18 cellular contexts compared by ENCODE assay signal in genomic region chr17:79029327-79030009, GRCh38. TPM values are rescaled to one million over a fixed set of nuclear protein-coding genes. Genes with fewer than 3 reads are reported as not detected.
DNase-seq lines count a peak whose midpoint lies in the region; ATAC-seq and TF ChIP-seq lines count a peak whose summit lies in the region.
"Had no signal": no experiment of that assay in that cellular context is flagged by ENCODE, and none has a peak within 500 bp of the region (broad histone marks: within the 10 kb centered on the region; RNA-seq: fewer than 3 reads in every experiment).

No MANE protein-coding gene starts in this region.

- H3K27ac ChIP-seq in right cardiac atrium (ENCODE audit: low read length) (peak overlapping the region; percentile 25), coronary artery (peak overlapping the region; percentile 5 to 93), trophoblast cell (ENCODE audit: low read depth, low read length) (no peak overlapping the region)

- H4K91ac ChIP-seq in trophoblast cell (ENCODE audit: low read depth, low read length) = no peak overlapping the region

- H3K27ac Mint-ChIP-seq in nephron progenitor cell = no peak overlapping the region
- H3K27ac Mint-ChIP-seq: CD4-positive, CD25-positive, alpha-beta regulatory T cell had no signal

- peak in 2 of 3 donors; percentile 15 to 39 for DNase-seq in right cardiac atrium
- DNase-seq in Right ventricle myocardium superior = no peak
- DNase-seq in coronary artery (ENCODE audit: low spot score) = no peak
- no peak for DNase-seq in trophoblast cell
- DNase-seq in nephron progenitor cell = no peak
- no peak for DNase-seq in cerebellar nuclear complex (lab: John Stamatoyannopoulos, UW)
- no peak for DNase-seq in 8988T
- DNase-seq: CD4-positive, CD25-positive, alpha-beta regulatory T cell; DMS79 treated with DMSO at 0.1 percent for 48 hours; Karpas-422; MM.1S; NCI-H1105 treated with DMSO at 0.1 percent for 48 hours; NCI-H187; NCI-H446 treated with DMSO at 0.1 percent for 48 hours; NCI-H748 treated with DMSO at 0.1 percent for 48 hours; SHP77 treated with DMSO at 0.1 percent for 48 hours had no signal

- no peaks in the 10 kb centered on the region for H3K9me3 Mint-ChIP-seq in nephron progenitor cell

- intact Hi-C loops in right cardiac atrium (cut with DNase I) = no loop called here
- intact Hi-C loops in Right ventricle myocardium superior (cut with DNase I) = no loop called here

- H3K4ac ChIP-seq in trophoblast cell (ENCODE audit: low read depth, low read length) = no peak overlapping the region

- ATAC-seq in right cardiac atrium (no peak), Right ventricle myocardium superior (ENCODE audit: poor library complexity) (no peak), HG02981 (IDR thresholded peaks at IDR 0.05; ENCODE audit: unreplicated experiment) (no peak)
- ATAC-seq: Panc1 had no signal

- no peak overlapping the region for H3K23ac ChIP-seq in trophoblast cell (ENCODE audit: low read length)

- H3K9me3 ChIP-seq in right cardiac atrium (ENCODE audit: control insufficient read depth, low read length) (no peaks in the 10 kb centered on the region), trophoblast cell (ENCODE audit: insufficient read depth, low read depth, low read length) (peaks cover 2% of the 10 kb centered on the region)

- peaks cover 87% of the 10 kb centered on the region for H3K27me3 Mint-ChIP-seq in nephron progenitor cell (ENCODE audit: low read depth, poor library complexity)

- no peak for TF ChIP-seq CTCF in coronary artery (IDR thresholded peaks at IDR 0.05)
- TF ChIP-seq CTCF in nephron progenitor cell (IDR thresholded peaks at IDR 0.05) = no peak

- H3K18ac ChIP-seq in trophoblast cell (ENCODE audit: low read length) = no peak overlapping the region

- no peak overlapping the region for H2BK5ac ChIP-seq in trophoblast cell (ENCODE audit: low read depth, low read length, poor library complexity)

- no peak overlapping the region for H2BK12ac ChIP-seq in trophoblast cell (ENCODE audit: low read length)

- no peak overlapping the region for H3K9ac ChIP-seq in trophoblast cell (ENCODE audit: low read length)

- H4K12ac ChIP-seq in trophoblast cell (ENCODE audit: low read depth, low read length) = peak overlapping the region; percentile 43

- peaks cover 1% of the 10 kb centered on the region for H3K79me2 ChIP-seq in trophoblast cell (ENCODE audit: control insufficient read depth, insufficient read depth, low read length, poor library complexity)

- no peaks in the 10 kb centered on the region for H3K36me3 ChIP-seq in trophoblast cell (ENCODE audit: control insufficient read depth in 1 of 2, insufficient read depth in 2 of 2, low read length in 2 of 2)

- no peak overlapping the region for H3K4me3 Mint-ChIP-seq in nephron progenitor cell
- H3K4me3 Mint-ChIP-seq: CD4-positive, CD25-positive, alpha-beta regulatory T cell had no signal

- H3K36me3 Mint-ChIP-seq in nephron progenitor cell (ENCODE audit: low read depth) = no peaks in the 10 kb centered on the region
- H3K36me3 Mint-ChIP-seq: CD4-positive, CD25-positive, alpha-beta regulatory T cell had no signal

- H3K79me1 ChIP-seq in trophoblast cell (ENCODE audit: low read length) = peaks cover 8% of the 10 kb centered on the region

- H3K4me3 ChIP-seq in right cardiac atrium (ENCODE audit: low read length) = no peak overlapping the region
- H3K4me3 ChIP-seq in coronary artery = peak overlapping the region; percentile 95
- H3K4me3 ChIP-seq in trophoblast cell (ENCODE audit: low read depth, low read length) = no peak overlapping the region

- H3K4me1 Mint-ChIP-seq in nephron progenitor cell = peaks cover 20% of the 10 kb centered on the region

- 87% methylated on average over 16 of the region's 16 CpGs for WGBS in right cardiac atrium
- WGBS in trophoblast cell (ENCODE audit: extremely low coverage, insufficient coverage, insufficient read length) = no CpG with 5 or more reads among the region's 16 CpGs

- H2AK5ac ChIP-seq in trophoblast cell (ENCODE audit: low read length) = no peak overlapping the region

- H3K14ac ChIP-seq in trophoblast cell (ENCODE audit: low read length) = no peak overlapping the region

- no peak overlapping the region for H3K4me2 ChIP-seq in trophoblast cell (ENCODE audit: low read length)

- H3K27me3 ChIP-seq in right cardiac atrium (ENCODE audit: control insufficient read depth, insufficient read depth) = no peaks in the 10 kb centered on the region
- H3K27me3 ChIP-seq in trophoblast cell (ENCODE audit: insufficient read depth, low read length) = peaks cover 8% of the 10 kb centered on the region

- H2BK120ac ChIP-seq in trophoblast cell (ENCODE audit: insufficient read depth, low read length, poor library complexity) = no peak overlapping the region

- H2AFZ ChIP-seq in trophoblast cell (ENCODE audit: insufficient read depth, low read length, poor library complexity) = no peak overlapping the region

- no peak overlapping the region for H4K8ac ChIP-seq in trophoblast cell (ENCODE audit: low read depth, low read length)

- H3K4me1 ChIP-seq in right cardiac atrium (ENCODE audit: control insufficient read depth, insufficient read depth, low read length) (peaks cover 20% of the 10 kb centered on the region), trophoblast cell (ENCODE audit: control insufficient read depth in 1 of 2, insufficient read depth in 2 of 2, low read length in 2 of 2) (peaks cover 21 to 32% of the 10 kb centered on the region in 2 experiments)

RNA-seq across cellular contexts. Expression of gene C1QTNF1, which starts 5.5 kb away (rescaled TPM):
- 100 to 1,000 TPM; 232 to 655 (median 355) TPM for total RNA-seq in right cardiac atrium
- polyA plus RNA-seq in right cardiac atrium = 286 TPM
- 143 TPM for total RNA-seq in Right ventricle myocardium superior
- 11.5 and 12.7 TPM in 2 replicates for polyA plus RNA-seq in trophoblast cell (2013)
- total RNA-seq: CD4-positive, CD25-positive, alpha-beta regulatory T cell had no signal
- polyA plus RNA-seq: CD4-positive, CD25-positive, alpha-beta regulatory T cell had no signal

RNA-seq across cellular contexts. Expression of gene CANT1, which starts 19.9 kb away (rescaled TPM):
- total RNA-seq in right cardiac atrium = 10 to 100 TPM; 28.1 to 38.8 (median 33.3) TPM
- 13.6 TPM for polyA plus RNA-seq in right cardiac atrium
- total RNA-seq in Right ventricle myocardium superior = 29.8 TPM
- 60.8 and 62.9 TPM in 2 replicates for polyA plus RNA-seq in trophoblast cell (2013)

RNA-seq across cellular contexts. Expression of gene ENGASE, which starts 45.2 kb away (rescaled TPM):
- total RNA-seq in right cardiac atrium (10 to 100 TPM; 35.6 to 48.0 (median 42.3) TPM), Right ventricle myocardium superior (29.1 TPM)
- polyA plus RNA-seq in right cardiac atrium = 25.4 TPM
- polyA plus RNA-seq in trophoblast cell (2013) = 18.7 and 18.8 TPM in 2 replicates

RNA-seq across cellular contexts. Expression of gene LGALS3BP, which starts 49.7 kb away (rescaled TPM):
- 100 to 1,000 TPM; 439 to 581 (median 506) TPM for total RNA-seq in right cardiac atrium
- polyA plus RNA-seq in right cardiac atrium = 397 TPM
- total RNA-seq in Right ventricle myocardium superior = 499 TPM
- polyA plus RNA-seq in trophoblast cell (2013) = 9.1 and 9.3 TPM in 2 replicates

Comparison
In these comparisons a context has a peak if more than half of its experiments do, and no peak if none do; other contexts are left out.
1. DNase-seq: peak in right cardiac atrium (2 of 3); none in Right ventricle myocardium superior (single experiment), coronary artery (single experiment), trophoblast cell (0 of 2), nephron progenitor cell (single experiment), cerebellar nuclear complex (0 of 2) and 8988T (single experiment).